1 cellular context compared by ENCODE assay signal in the genomic region with DNA sequence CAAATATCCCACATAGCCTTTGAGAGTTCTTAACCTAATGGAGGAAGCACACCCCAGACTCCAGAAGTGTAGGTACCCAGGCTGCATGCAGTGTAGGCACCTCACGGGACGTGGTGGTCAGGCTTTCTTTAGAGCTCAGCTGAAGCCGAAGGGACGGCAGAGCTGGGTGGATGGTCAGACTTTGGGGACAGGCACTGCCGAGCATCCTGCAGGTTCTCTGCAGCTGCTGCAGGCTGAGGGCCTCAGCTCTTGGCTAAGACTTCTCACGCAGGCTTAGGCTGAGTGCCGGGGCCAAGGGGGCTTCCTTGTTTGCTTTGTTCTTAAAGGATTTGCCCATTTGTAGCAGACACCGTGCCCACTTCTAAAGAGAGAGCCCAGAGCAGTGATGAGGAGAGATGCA.
TF ChIP-seq lines count a peak whose summit lies in the region.

No MANE protein-coding gene starts in this region.

TF ChIP-seq in WTC11, 78 proteins besides CTCF, POLR2A, EP300 and RAD21 (continued from another document):
- TF ChIP-seq, protein P1, sequence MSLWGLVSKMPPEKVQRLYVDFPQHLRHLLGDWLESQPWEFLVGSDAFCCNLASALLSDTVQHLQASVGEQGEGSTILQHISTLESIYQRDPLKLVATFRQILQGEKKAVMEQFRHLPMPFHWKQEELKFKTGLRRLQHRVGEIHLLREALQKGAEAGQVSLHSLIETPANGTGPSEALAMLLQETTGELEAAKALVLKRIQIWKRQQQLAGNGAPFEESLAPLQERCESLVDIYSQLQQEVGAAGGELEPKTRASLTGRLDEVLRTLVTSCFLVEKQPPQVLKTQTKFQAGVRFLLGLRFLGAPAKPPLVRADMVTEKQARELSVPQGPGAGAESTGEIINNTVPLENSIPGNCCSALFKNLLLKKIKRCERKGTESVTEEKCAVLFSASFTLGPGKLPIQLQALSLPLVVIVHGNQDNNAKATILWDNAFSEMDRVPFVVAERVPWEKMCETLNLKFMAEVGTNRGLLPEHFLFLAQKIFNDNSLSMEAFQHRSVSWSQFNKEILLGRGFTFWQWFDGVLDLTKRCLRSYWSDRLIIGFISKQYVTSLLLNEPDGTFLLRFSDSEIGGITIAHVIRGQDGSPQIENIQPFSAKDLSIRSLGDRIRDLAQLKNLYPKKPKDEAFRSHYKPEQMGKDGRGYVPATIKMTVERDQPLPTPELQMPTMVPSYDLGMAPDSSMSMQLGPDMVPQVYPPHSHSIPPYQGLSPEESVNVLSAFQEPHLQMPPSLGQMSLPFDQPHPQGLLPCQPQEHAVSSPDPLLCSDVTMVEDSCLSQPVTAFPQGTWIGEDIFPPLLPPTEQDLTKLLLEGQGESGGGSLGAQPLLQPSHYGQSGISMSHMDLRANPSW (CRISPR knock-in tag; conservative IDR thresholded peaks at IDR 0.05; ENCODE audit: low read depth) = no peak
